ENCODE assay signal across 13 cellular contexts in genomic region chr2:47039502-47039870, GRCh38.
DNase-seq lines count a peak whose midpoint lies in the region; ATAC-seq and TF ChIP-seq lines count a peak whose summit lies in the region.
"Had no signal": no experiment of that assay in that cellular context is flagged by ENCODE, and none has a peak within 500 bp of the region (broad histone marks: within the 10 kb centered on the region; RNA-seq: fewer than 3 reads in every experiment).

No MANE protein-coding gene starts in this region.

- TF ChIP-seq CTCF in RWPE1 (conservative IDR thresholded peaks at IDR 0.05; ENCODE audit: low read depth), result no peak
- TF ChIP-seq CTCF in esophagus squamous epithelium (IDR thresholded peaks at IDR 0.05), result no peak

- TF ChIP-seq POLR2A in esophagus squamous epithelium (IDR thresholded peaks at IDR 0.05), result no peak

- peak overlapping the region; percentile 86 for H3K27ac Mint-ChIP-seq in T-helper 1 cell treated with Interleukin-12 subunit alpha and Interleukin-12 subunit beta and Interleukin-4 antibody, amounts not matched to agents 30 μg/mL and 1 μg/mL, for 36 hours
- H3K27ac Mint-ChIP-seq in stimulated activated memory B cell treated with anti-CD40 and anti-IgM and Interleukin-4, amounts not matched to agents 10 μg/mL and 1 μg/mL and 100 μg/mL, for 72 hours, result peak overlapping the region; percentile 72

- H3K36me3 Mint-ChIP-seq in T-helper 1 cell treated with Interleukin-12 subunit alpha and Interleukin-12 subunit beta and Interleukin-4 antibody, amounts not matched to agents 30 μg/mL and 1 μg/mL, for 36 hours (ENCODE audit: low read depth), result peaks cover 24% of the 10 kb centered on the region
- H3K36me3 Mint-ChIP-seq in stimulated activated memory B cell treated with anti-CD40 and anti-IgM and Interleukin-4, amounts not matched to agents 10 μg/mL and 1 μg/mL and 100 μg/mL, for 72 hours, result peaks cover 54% of the 10 kb centered on the region

- H3K36me3 ChIP-seq in esophagus squamous epithelium, result peaks cover 0 to 74% (median 7%) of the 10 kb centered on the region in 3 donors
- H3K36me3 ChIP-seq: cardiac muscle cell, neural progenitor cell had no signal

- 39 to 70% methylated on average over 2 of the region's 2 CpGs for WGBS in esophagus squamous epithelium, 2 donors

- CTCF ChIA-PET in RWPE1 (lab: Yijun Ruan, JAX), result interaction anchor here (0.6 kb wide), 1 partner anchor 728 kb away, joined by 4 read pairs; no protein-coding TSS in a partner anchor

- H3K4me3 Mint-ChIP-seq in T-helper 1 cell treated with Interleukin-12 subunit alpha and Interleukin-12 subunit beta and Interleukin-4 antibody, amounts not matched to agents 30 μg/mL and 1 μg/mL, for 36 hours, result no peak overlapping the region
- H3K4me3 Mint-ChIP-seq in stimulated activated memory B cell treated with anti-CD40 and anti-IgM and Interleukin-4, amounts not matched to agents 10 μg/mL and 1 μg/mL and 100 μg/mL, for 72 hours, result no peak overlapping the region

- intact Hi-C loops in esophagus squamous epithelium (cut with DNase I), result no loop called here

- no peaks in the 10 kb centered on the region for H3K27me3 Mint-ChIP-seq in T-helper 1 cell treated with Interleukin-12 subunit alpha and Interleukin-12 subunit beta and Interleukin-4 antibody, amounts not matched to agents 30 μg/mL and 1 μg/mL, for 36 hours (ENCODE audit: low read depth)
- no peaks in the 10 kb centered on the region for H3K27me3 Mint-ChIP-seq in stimulated activated memory B cell treated with anti-CD40 and anti-IgM and Interleukin-4, amounts not matched to agents 10 μg/mL and 1 μg/mL and 100 μg/mL, for 72 hours

- H3K27me3 ChIP-seq in esophagus squamous epithelium, result no peaks in the 10 kb centered on the region
- H3K27me3 ChIP-seq: cardiac muscle cell, neural progenitor cell had no signal

- H3K9me3 Mint-ChIP-seq in T-helper 1 cell treated with Interleukin-12 subunit alpha and Interleukin-12 subunit beta and Interleukin-4 antibody, amounts not matched to agents 30 μg/mL and 1 μg/mL, for 36 hours, result no peaks in the 10 kb centered on the region
- H3K9me3 Mint-ChIP-seq in stimulated activated memory B cell treated with anti-CD40 and anti-IgM and Interleukin-4, amounts not matched to agents 10 μg/mL and 1 μg/mL and 100 μg/mL, for 72 hours, result no peaks in the 10 kb centered on the region
- H3K9me3 Mint-ChIP-seq: neural progenitor cell had no signal

- H3K9me3 ChIP-seq in esophagus squamous epithelium, result no peaks in the 10 kb centered on the region

- POLR2A ChIA-PET in RWPE1 (lab: Yijun Ruan, JAX; ENCODE audit: low non-redundant PET), result no interaction called here

- H3K27ac ChIP-seq in RWPE1 (peak overlapping the region; percentile 62), esophagus squamous epithelium (peak overlapping the region; percentile 35 to 82 (median 74))
- H3K27ac ChIP-seq: cardiac muscle cell, neural progenitor cell had no signal

- H3K4me3 ChIP-seq in esophagus squamous epithelium, result no peak overlapping the region
- H3K4me3 ChIP-seq: cardiac muscle cell, neural progenitor cell had no signal

- DNase-seq in T-helper 1 cell (no peak), RWPE1 (ENCODE audit: low spot score) (no peak), esophagus squamous epithelium (lab: John Stamatoyannopoulos, UW) (no peak), HCEC 1CT (no peak)
- DNase-seq: NCI-H2081, T1000 had no signal

- no peak for ATAC-seq in stimulated activated memory B cell treated with anti-CD40 and anti-IgM and Interleukin-4, amounts not matched to agents 10 μg/mL and 1 μg/mL and 100 μg/mL, for 72 hours
- ATAC-seq in GM19467 (IDR thresholded peaks at IDR 0.05; ENCODE audit: unreplicated experiment), result no peak
- no peak for ATAC-seq in HG02571 (IDR thresholded peaks at IDR 0.05; ENCODE audit: unreplicated experiment)
- ATAC-seq: HCT116 had no signal

- peaks cover 29% of the 10 kb centered on the region for H3K4me1 Mint-ChIP-seq in T-helper 1 cell treated with Interleukin-12 subunit alpha and Interleukin-12 subunit beta and Interleukin-4 antibody, amounts not matched to agents 30 μg/mL and 1 μg/mL, for 36 hours (ENCODE audit: low read depth)
- H3K4me1 Mint-ChIP-seq in stimulated activated memory B cell treated with anti-CD40 and anti-IgM and Interleukin-4, amounts not matched to agents 10 μg/mL and 1 μg/mL and 100 μg/mL, for 72 hours, result peaks cover 76% of the 10 kb centered on the region

- H3K4me1 ChIP-seq in esophagus squamous epithelium, result peaks cover 32 to 79% (median 53%) of the 10 kb centered on the region in 3 donors
